In the genomic region with DNA sequence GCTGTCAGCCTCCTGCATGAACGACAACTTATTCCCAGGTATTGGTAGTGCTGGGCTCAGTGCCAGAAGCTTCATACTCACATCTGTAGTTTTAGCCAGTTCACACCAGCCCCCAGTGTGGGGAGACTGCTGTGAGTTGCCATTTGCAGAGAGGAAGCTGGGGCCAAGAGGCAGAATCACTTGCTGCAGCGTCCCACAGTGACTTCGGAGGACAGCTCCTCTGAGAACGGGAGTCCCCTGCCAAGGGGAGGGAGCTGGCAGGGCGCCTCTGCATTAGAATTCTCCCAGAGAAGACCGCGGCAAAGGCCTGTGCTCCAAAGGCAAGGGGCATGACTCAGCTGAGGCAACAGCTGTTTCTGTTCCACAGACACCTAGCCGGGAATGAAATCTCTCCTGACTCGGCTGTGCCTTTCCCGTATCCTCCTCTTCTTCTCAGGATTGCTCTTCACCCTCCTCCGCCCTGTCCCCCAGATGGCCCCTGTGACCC, we compare ENCODE assay signal across 8 cellular contexts. TPM values are rescaled to one million over a fixed set of nuclear protein-coding genes. Genes with fewer than 3 reads are reported as not detected.
A peak's percentile ranks its signal among the peaks of the same experiment; 100 is the strongest.
DNase-seq lines count a peak whose midpoint lies in the region; ATAC-seq and TF ChIP-seq lines count a peak whose summit lies in the region.

No MANE protein-coding gene starts in this region.

- H3K27ac Mint-ChIP-seq in activated T-helper 1 cell treated with anti-CD3 and anti-CD28 coated beads, Interleukin-12 subunit alpha, Interleukin-12 subunit beta, Interleukin-2, Interleukin-4 antibody, amounts not matched to agents 30 ng/mL and 10 ng/mL and 1 ng/mL, durations not matched to agents 14 hours and 24 hours and 36 hours: peak overlapping the region; percentile 85

- H3K36me3 Mint-ChIP-seq in activated T-helper 1 cell treated with anti-CD3 and anti-CD28 coated beads, Interleukin-12 subunit alpha, Interleukin-12 subunit beta, Interleukin-2, Interleukin-4 antibody, amounts not matched to agents 30 ng/mL and 10 ng/mL and 1 ng/mL, durations not matched to agents 14 hours and 24 hours and 36 hours (ENCODE audit: low read depth): peaks cover 46% of the 10 kb centered on the region

- peak overlapping the region; percentile 34 to 60 (median 57) for H3K4me3 ChIP-seq in skeletal muscle tissue (ENCODE audit: low read length in 3 of 3)

- ATAC-seq in HG03175 (IDR thresholded peaks at IDR 0.05; ENCODE audit: unreplicated experiment): peak; percentile 37
- peak; percentile 95 to 97 for ATAC-seq in left cardiac atrium

- H3K9me3 Mint-ChIP-seq in activated T-helper 1 cell treated with anti-CD3 and anti-CD28 coated beads, Interleukin-12 subunit alpha, Interleukin-12 subunit beta, Interleukin-2, Interleukin-4 antibody, amounts not matched to agents 30 ng/mL and 10 ng/mL and 1 ng/mL, durations not matched to agents 14 hours and 24 hours and 36 hours: peaks cover 8% of the 10 kb centered on the region

- H3K27ac ChIP-seq in skeletal muscle tissue (ENCODE audit: low read depth, low read length): peak overlapping the region; percentile 83

- H3K9ac ChIP-seq in skeletal muscle tissue (ENCODE audit: low read depth in 1 of 3, low read length in 3 of 3): peak overlapping the region; percentile 35 to 57 (median 38)

- peaks cover 16 to 21% (median 18%) of the 10 kb centered on the region in 3 donors for H3K4me1 ChIP-seq in skeletal muscle tissue (ENCODE audit: control insufficient read depth in 3 of 3, insufficient read depth in 3 of 3, low read length in 3 of 3)

- DNase-seq in GM13977 (ENCODE audit: low spot score) (peak; percentile 56), left cardiac atrium (peak; percentile 92), DMS153 treated with DMSO at 0.1 percent for 48 hours (lab: John Stamatoyannopoulos, UW; ENCODE audit: unreplicated experiment) (no peak), GM19238 (ENCODE audit: insufficient read length, low spot score) (no peak), cortex of kidney (lab: John Stamatoyannopoulos, UW) (no peak)
- DNase-seq in activated T-helper 1 cell treated with anti-CD3 and anti-CD28 coated beads, Interleukin-12 subunit alpha, Interleukin-12 subunit beta, Interleukin-2, Interleukin-4 antibody, amounts not matched to agents 30 ng/mL and 10 ng/mL and 1 ng/mL, durations not matched to agents 14 hours and 24 hours and 36 hours (ENCODE audit: low spot score): no peak

- in situ Hi-C loops in GM13977 (cut with MboI; ENCODE audit: low pct_unique_long_range_greater_than_20kb, low sequenced_read_pairs, unreplicated experiment): no loop called here

- TF ChIP-seq CTCF in GM13977 (IDR thresholded peaks at IDR 0.05; ENCODE audit: extremely low read depth, insufficient read depth, missing control alignments): no peak

- no peaks in the 10 kb centered on the region for H3K27me3 Mint-ChIP-seq in activated T-helper 1 cell treated with anti-CD3 and anti-CD28 coated beads, Interleukin-12 subunit alpha, Interleukin-12 subunit beta, Interleukin-2, Interleukin-4 antibody, amounts not matched to agents 30 ng/mL and 10 ng/mL and 1 ng/mL, durations not matched to agents 14 hours and 24 hours and 36 hours (ENCODE audit: insufficient read depth)

- intact Hi-C loops in activated T-helper 1 cell treated with anti-CD3 and anti-CD28 coated beads, Interleukin-12 subunit alpha, Interleukin-12 subunit beta, Interleukin-2, Interleukin-4 antibody, amounts not matched to agents 30 ng/mL and 10 ng/mL and 1 ng/mL, durations not matched to agents 14 hours and 24 hours and 36 hours (cut with micrococcal nuclease): loop anchor here (1.0 kb wide), 1 partner anchor 8 kb away; no protein-coding TSS in a partner anchor
- intact Hi-C loops in left cardiac atrium (cut with DNase I): no loop called here

- peak overlapping the region; percentile 30 for H3K4me3 Mint-ChIP-seq in activated T-helper 1 cell treated with anti-CD3 and anti-CD28 coated beads, Interleukin-12 subunit alpha, Interleukin-12 subunit beta, Interleukin-2, Interleukin-4 antibody, amounts not matched to agents 30 ng/mL and 10 ng/mL and 1 ng/mL, durations not matched to agents 14 hours and 24 hours and 36 hours

- no peaks in the 10 kb centered on the region for H3K36me3 ChIP-seq in skeletal muscle tissue (ENCODE audit: control insufficient read depth in 3 of 3, insufficient read depth in 3 of 3, low read length in 3 of 3)

- H3K9me3 ChIP-seq in skeletal muscle tissue (ENCODE audit: control insufficient read depth in 3 of 3, low read length in 3 of 3): no peaks in the 10 kb centered on the region

- H3K27me3 ChIP-seq in skeletal muscle tissue (ENCODE audit: control insufficient read depth in 3 of 3, insufficient read depth in 3 of 3, low read length in 3 of 3): peaks cover 0 to 2% (median 0%) of the 10 kb centered on the region in 3 donors

- peaks cover 85% of the 10 kb centered on the region for H3K4me1 Mint-ChIP-seq in activated T-helper 1 cell treated with anti-CD3 and anti-CD28 coated beads, Interleukin-12 subunit alpha, Interleukin-12 subunit beta, Interleukin-2, Interleukin-4 antibody, amounts not matched to agents 30 ng/mL and 10 ng/mL and 1 ng/mL, durations not matched to agents 14 hours and 24 hours and 36 hours (ENCODE audit: low read depth)

RNA-seq across cellular contexts. Expression of gene MAL, which starts 17.8 kb away (rescaled TPM):
- total RNA-seq in activated T-helper 1 cell treated with anti-CD3 and anti-CD28 coated beads, Interleukin-12 subunit alpha, Interleukin-12 subunit beta, Interleukin-2, Interleukin-4 antibody, amounts not matched to agents 30 ng/mL and 10 ng/mL and 1 ng/mL, durations not matched to agents 14 hours and 24 hours and 36 hours: 264 and 272 TPM in 2 replicates
- total RNA-seq in left cardiac atrium (1 to 10 TPM; 5.8 to 7.8 TPM), skeletal muscle tissue (4.2 TPM)

Comparison
In these comparisons a context has a peak if more than half of its experiments do, and no peak if none do; other contexts are left out.
1. DNase-seq: peak in GM13977 (single experiment) and left cardiac atrium (single experiment); none in activated T-helper 1 cell treated with anti-CD3 and anti-CD28 coated beads, Interleukin-12 subunit alpha, Interleukin-12 subunit beta, Interleukin-2, Interleukin-4 antibody, amounts not matched to agents 30 ng/mL and 10 ng/mL and 1 ng/mL, durations not matched to agents 14 hours and 24 hours and 36 hours (single experiment), DMS153 treated with DMSO at 0.1 percent for 48 hours (single experiment), GM19238 (single experiment) and cortex of kidney (single experiment).
2. RNA of gene MAL, which starts 17.8 kb away (total RNA-seq): 264 to 272 TPM in activated T-helper 1 cell treated with anti-CD3 and anti-CD28 coated beads, Interleukin-12 subunit alpha, Interleukin-12 subunit beta, Interleukin-2, Interleukin-4 antibody, amounts not matched to agents 30 ng/mL and 10 ng/mL and 1 ng/mL, durations not matched to agents 14 hours and 24 hours and 36 hours; 5.8 to 7.8 TPM in left cardiac atrium and 4.2 TPM in skeletal muscle tissue (single experiment); every median in the first group is over 10 times any median in the second.